In the genomic region with DNA sequence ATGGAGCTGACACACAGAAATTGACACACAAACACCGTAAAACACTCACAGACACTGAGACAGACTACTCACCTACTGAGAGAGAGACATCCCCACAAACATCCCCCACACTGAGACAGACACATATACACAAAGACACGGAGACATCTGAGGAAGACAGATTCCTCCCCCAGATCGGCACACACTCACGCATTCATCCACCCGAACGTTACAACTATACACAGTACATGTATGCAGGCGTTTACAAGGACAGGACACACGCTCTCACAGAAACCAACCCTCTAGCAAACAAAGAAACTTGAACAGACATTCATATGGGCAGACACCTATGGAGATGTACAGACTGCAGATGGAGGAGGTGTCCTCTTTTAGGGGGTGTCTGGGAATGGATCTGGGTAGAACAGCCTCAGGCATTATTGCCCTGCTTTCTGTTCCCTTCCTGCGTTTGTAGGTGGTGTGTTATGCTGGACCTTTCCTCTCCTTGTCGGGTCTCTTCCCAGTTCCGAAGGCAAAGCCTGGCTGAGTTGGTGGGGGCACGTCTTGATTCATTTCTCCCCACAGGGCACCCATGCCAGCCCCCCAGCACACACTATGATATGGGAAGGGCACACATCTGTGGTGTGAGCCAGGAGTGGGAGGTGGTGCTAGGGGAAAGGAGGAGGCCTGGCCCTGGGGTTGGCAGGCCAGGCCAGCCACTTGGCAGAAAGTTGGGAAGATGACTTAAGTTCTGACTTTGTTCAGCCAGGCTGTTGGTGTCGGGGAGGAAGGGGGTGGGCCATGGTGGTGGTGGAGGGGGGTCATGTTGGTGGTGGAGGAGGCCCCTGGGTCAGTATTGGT, we compare ENCODE assay signal across 8 cellular contexts. TPM values are rescaled to one million over a fixed set of nuclear protein-coding genes. Genes with fewer than 3 reads are reported as not detected.
DNase-seq lines count a peak whose midpoint lies in the region; ATAC-seq and TF ChIP-seq lines count a peak whose summit lies in the region.

No MANE protein-coding gene starts in this region.

- H3K9me3 ChIP-seq in esophagus (ENCODE audit: control insufficient read depth in 2 of 2, insufficient read depth in 1 of 2, low read depth in 1 of 2, low read length in 1 of 2) = no peaks in the 10 kb centered on the region

- DNase-seq in AG04449 (ENCODE audit: low read depth, low spot score) (no peak), NCI-H446 treated with DMSO at 0.1 percent for 48 hours (lab: John Stamatoyannopoulos, UW) (peak; percentile 4), NCI-H345 treated with DMSO at 0.1 percent for 48 hours (lab: John Stamatoyannopoulos, UW; ENCODE audit: unreplicated experiment) (no peak), NCI-H187 treated with DMSO at 0.1 percent for 48 hours (lab: John Stamatoyannopoulos, UW) (no peak), NCI-H187 (lab: John Stamatoyannopoulos, UW) (no peak)
- DNase-seq in natural killer cell treated with Interleukin-12 subunit alpha and Interleukin-12 subunit beta and Interleukin-15 and Interleukin-18, amount 100 ng/mL, for 72 hours (ENCODE audit: low spot score) = no peak

- peaks cover 8 to 15% of the 10 kb centered on the region in 2 donors for H3K4me1 Mint-ChIP-seq in natural killer cell treated with Interleukin-12 subunit alpha and Interleukin-12 subunit beta and Interleukin-15 and Interleukin-18, amount 100 ng/mL, for 72 hours (ENCODE audit: low read depth in 2 of 2)

- POLR2A ChIA-PET in AG04449 (lab: Yijun Ruan, JAX) = interaction anchor here (1.0 to 1.6 kb wide), 7 partner anchors 15 to 130 kb away, joined by 3 to 11 read pairs (median 7); no protein-coding TSS in a partner anchor

- 23 to 44% methylated on average over 13 of the region's 13 CpGs for WGBS in esophagus, 2 donors

- no peaks in the 10 kb centered on the region for H3K36me3 ChIP-seq in esophagus (ENCODE audit: control insufficient read depth in 2 of 2, insufficient read depth in 2 of 2, low read length in 1 of 2)

- H3K4me3 Mint-ChIP-seq in natural killer cell treated with Interleukin-12 subunit alpha and Interleukin-12 subunit beta and Interleukin-15 and Interleukin-18, amount 100 ng/mL, for 72 hours = peak overlapping the region; percentile 46

- H3K4me1 ChIP-seq in esophagus (ENCODE audit: control insufficient read depth in 2 of 2, insufficient read depth in 2 of 2, low read length in 1 of 2) = peaks cover 3 to 6% of the 10 kb centered on the region in 2 donors

- TF ChIP-seq CTCF in AG04449 (IDR thresholded peaks at IDR 0.05; ENCODE audit: insufficient read depth, low read length, missing control alignments) = no peak

- peaks cover 4% of the 10 kb centered on the region for H3K36me3 Mint-ChIP-seq in natural killer cell treated with Interleukin-12 subunit alpha and Interleukin-12 subunit beta and Interleukin-15 and Interleukin-18, amount 100 ng/mL, for 72 hours

- CTCF ChIA-PET in AG04449 (lab: Yijun Ruan, JAX) = interaction anchor here (0.9 to 47.5 kb wide), 18 partner anchors 8 to 125 kb away, joined by 3 to 2279 read pairs (median 74); a partner anchor contains a TSS

- no peaks in the 10 kb centered on the region for H3K27me3 ChIP-seq in esophagus (ENCODE audit: control insufficient read depth in 1 of 2, insufficient read depth in 2 of 2, low read length in 2 of 2)

- no peak for ATAC-seq in natural killer cell treated with Interleukin-12 subunit alpha and Interleukin-12 subunit beta and Interleukin-15 and Interleukin-18, amount 100 ng/mL, for 72 hours
- ATAC-seq in GM21381 (IDR thresholded peaks at IDR 0.05; ENCODE audit: unreplicated experiment) = no peak

- no peaks in the 10 kb centered on the region for H3K9me3 Mint-ChIP-seq in natural killer cell treated with Interleukin-12 subunit alpha and Interleukin-12 subunit beta and Interleukin-15 and Interleukin-18, amount 100 ng/mL, for 72 hours

- no peak overlapping the region for H3K27ac Mint-ChIP-seq in natural killer cell treated with Interleukin-12 subunit alpha and Interleukin-12 subunit beta and Interleukin-15 and Interleukin-18, amount 100 ng/mL, for 72 hours

- peak overlapping the region; percentile 54 to 71 for H3K27ac ChIP-seq in esophagus (ENCODE audit: low read depth in 2 of 2, low read length in 1 of 2)

- peaks cover 33 to 56% of the 10 kb centered on the region in 2 donors for H3K27me3 Mint-ChIP-seq in natural killer cell treated with Interleukin-12 subunit alpha and Interleukin-12 subunit beta and Interleukin-15 and Interleukin-18, amount 100 ng/mL, for 72 hours

- H3K4me3 ChIP-seq in AG04449 (ENCODE audit: low read depth, low read length) (peak overlapping the region; percentile 93), esophagus (ENCODE audit: low read depth in 1 of 2, low read length in 2 of 2) (peak overlapping the region; percentile 7 to 66)

RNA-seq across cellular contexts. Expression of a gene that starts 1.5 kb away (rescaled TPM):
- 1 to 10 TPM; 2.9 to 3.7 TPM for polyA plus RNA-seq in esophagus
- total RNA-seq in natural killer cell treated with Interleukin-12 subunit alpha and Interleukin-12 subunit beta and Interleukin-15 and Interleukin-18, amount 100 ng/mL, for 72 hours = not detected
